In the genomic region with DNA sequence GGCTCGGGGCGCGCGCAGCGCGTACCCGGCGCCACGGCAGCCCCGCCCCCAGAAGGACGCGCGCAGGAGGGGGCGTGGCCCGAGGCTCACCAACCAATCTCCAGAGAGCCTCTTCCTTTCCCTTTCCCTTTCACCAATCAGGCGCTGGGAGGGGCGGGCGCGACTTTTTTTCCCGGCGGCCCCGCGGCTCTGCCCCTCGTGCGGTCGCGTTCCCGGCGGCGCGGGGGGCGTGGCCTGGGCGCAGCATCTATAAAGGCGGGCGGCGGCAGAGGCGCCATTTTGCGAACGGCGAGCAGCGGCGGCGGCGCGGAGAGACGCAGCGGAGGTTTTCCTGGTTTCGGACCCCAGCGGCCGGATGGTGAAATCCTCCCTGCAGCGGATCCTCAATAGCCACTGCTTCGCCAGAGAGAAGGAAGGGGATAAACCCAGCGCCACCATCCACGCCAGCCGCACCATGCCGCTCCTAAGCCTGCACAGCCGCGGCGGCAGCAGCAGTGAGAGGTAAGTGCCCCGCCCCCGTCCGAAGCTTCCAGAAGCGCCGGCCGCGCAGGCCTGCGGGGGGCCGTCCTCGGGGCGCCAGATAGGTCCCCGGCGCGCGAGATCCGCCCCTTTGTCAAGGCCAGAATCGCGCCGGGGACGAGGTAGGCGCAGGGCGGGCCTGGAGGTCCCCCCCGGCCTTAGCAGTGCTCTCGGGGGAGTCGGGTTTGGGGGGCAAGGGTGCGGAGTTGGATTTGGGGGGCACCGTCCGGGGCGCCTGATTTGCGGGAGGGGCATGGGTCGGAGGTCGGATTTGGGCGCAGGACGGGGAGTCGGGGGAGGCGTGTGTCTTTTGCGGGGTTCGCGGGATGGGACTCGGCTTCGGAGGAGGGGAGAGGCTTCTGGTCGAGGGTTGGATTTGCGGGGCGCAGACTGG, we compare ENCODE assay signal across 1 cellular context.
TF ChIP-seq lines count a peak whose summit lies in the region.

No MANE protein-coding gene starts in this region.

TF ChIP-seq in GM23338, 12 proteins besides CTCF, POLR2A, EP300 and RAD21 (continued from another document):
- TF ChIP-seq, protein P1, sequence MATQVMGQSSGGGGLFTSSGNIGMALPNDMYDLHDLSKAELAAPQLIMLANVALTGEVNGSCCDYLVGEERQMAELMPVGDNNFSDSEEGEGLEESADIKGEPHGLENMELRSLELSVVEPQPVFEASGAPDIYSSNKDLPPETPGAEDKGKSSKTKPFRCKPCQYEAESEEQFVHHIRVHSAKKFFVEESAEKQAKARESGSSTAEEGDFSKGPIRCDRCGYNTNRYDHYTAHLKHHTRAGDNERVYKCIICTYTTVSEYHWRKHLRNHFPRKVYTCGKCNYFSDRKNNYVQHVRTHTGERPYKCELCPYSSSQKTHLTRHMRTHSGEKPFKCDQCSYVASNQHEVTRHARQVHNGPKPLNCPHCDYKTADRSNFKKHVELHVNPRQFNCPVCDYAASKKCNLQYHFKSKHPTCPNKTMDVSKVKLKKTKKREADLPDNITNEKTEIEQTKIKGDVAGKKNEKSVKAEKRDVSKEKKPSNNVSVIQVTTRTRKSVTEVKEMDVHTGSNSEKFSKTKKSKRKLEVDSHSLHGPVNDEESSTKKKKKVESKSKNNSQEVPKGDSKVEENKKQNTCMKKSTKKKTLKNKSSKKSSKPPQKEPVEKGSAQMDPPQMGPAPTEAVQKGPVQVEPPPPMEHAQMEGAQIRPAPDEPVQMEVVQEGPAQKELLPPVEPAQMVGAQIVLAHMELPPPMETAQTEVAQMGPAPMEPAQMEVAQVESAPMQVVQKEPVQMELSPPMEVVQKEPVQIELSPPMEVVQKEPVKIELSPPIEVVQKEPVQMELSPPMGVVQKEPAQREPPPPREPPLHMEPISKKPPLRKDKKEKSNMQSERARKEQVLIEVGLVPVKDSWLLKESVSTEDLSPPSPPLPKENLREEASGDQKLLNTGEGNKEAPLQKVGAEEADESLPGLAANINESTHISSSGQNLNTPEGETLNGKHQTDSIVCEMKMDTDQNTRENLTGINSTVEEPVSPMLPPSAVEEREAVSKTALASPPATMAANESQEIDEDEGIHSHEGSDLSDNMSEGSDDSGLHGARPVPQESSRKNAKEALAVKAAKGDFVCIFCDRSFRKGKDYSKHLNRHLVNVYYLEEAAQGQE (IDR thresholded peaks at IDR 0.05; ENCODE audit: unreplicated experiment) = peak; percentile 6
- no peak; the same call in 1 of the 2 replicates for TF ChIP-seq ZNF114 (CRISPR knock-in tag; IDR thresholded peaks at IDR 0.05)
- no peak for TF ChIP-seq EZH2phosphoT487 (IDR thresholded peaks at IDR 0.05; ENCODE audit: unreplicated experiment)
- TF ChIP-seq NANOG (IDR thresholded peaks at IDR 0.05; ENCODE audit: borderline replicate concordance) = no peak
